1 cellular context compared by ENCODE assay signal in genomic region chr7:84817016-84817415, GRCh38.
TF ChIP-seq lines count a peak whose summit lies in the region.

No MANE protein-coding gene starts in this region.

TF ChIP-seq in H1, 55 proteins besides CTCF, POLR2A, EP300 and RAD21:
- TF ChIP-seq CEBPB (IDR thresholded peaks at IDR 0.05; ENCODE audit: low read depth, low read length) (no peak), KDM5A (IDR thresholded peaks at IDR 0.05; ENCODE audit: low read length) (no peak), PHF8 (conservative IDR thresholded peaks at IDR 0.05; ENCODE audit: low read depth, low read length) (no peak), TAF7 (optimal IDR thresholded peaks at IDR 0.05; ENCODE audit: borderline replicate concordance, low read depth, low read length) (no peak), JUN (IDR thresholded peaks at IDR 0.05; ENCODE audit: low read depth, low read length) (no peak), EZH2 (IDR thresholded peaks at IDR 0.05; ENCODE audit: low read depth, low read length, severe bottlenecking) (no peak), SP2 (IDR thresholded peaks at IDR 0.05; ENCODE audit: low read length) (no peak), RNF2 (IDR thresholded peaks at IDR 0.05; ENCODE audit: borderline replicate concordance, low read depth, low read length, missing control alignments, poor library complexity, severe bottlenecking) (no peak), BCL11A (IDR thresholded peaks at IDR 0.05; ENCODE audit: low read depth in 2 of 2, low read length in 2 of 2) (no peak), HDAC6 (IDR thresholded peaks at IDR 0.05; ENCODE audit: low read depth, low read length) (no peak), RXRA (IDR thresholded peaks at IDR 0.05; ENCODE audit: insufficient read depth, low read depth, low read length) (no peak), TAF1 (IDR thresholded peaks at IDR 0.05; ENCODE audit: low read depth, low read length) (no peak), USF2 (IDR thresholded peaks at IDR 0.05; ENCODE audit: low read length) (no peak), ATF3 (IDR thresholded peaks at IDR 0.05; ENCODE audit: insufficient read depth, low read depth, low read length) (no peak)
- TF ChIP-seq, protein P1, sequence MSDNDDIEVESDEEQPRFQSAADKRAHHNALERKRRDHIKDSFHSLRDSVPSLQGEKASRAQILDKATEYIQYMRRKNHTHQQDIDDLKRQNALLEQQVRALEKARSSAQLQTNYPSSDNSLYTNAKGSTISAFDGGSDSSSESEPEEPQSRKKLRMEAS (IDR thresholded peaks at IDR 0.05) = no peak
